ENCODE assay signal across 8 cellular contexts in the genomic region with DNA sequence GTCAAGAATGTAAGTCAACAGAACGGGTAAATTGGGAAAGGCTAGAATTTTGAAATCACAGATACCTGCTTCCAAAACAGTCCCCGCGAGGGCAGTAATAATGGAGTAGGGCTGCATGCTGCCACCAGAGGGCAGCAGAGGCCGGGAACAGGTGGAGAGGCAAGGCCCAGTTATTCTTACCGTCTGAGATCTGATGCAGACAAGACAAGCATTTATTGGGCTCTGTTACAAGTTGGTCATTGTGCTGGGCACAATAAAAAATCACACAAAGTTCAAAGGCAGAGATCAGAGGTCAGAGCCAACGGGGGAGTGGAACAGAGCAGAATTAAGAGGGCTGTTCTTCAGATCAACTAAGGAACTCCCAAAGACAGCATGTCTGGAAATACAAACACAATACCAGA. TPM values are rescaled to one million over a fixed set of nuclear protein-coding genes. Genes with fewer than 3 reads are reported as not detected.
DNase-seq lines count a peak whose midpoint lies in the region; ATAC-seq and TF ChIP-seq lines count a peak whose summit lies in the region.

No MANE protein-coding gene starts in this region.

- H3K4me1 ChIP-seq in PC-9 (replicated peaks; ENCODE audit: insufficient read depth) (peaks cover 4% of the 10 kb centered on the region; the same call in 1 of the 2 replicates), esophagus muscularis mucosa (peaks cover 0 to 4% (median 0%) of the 10 kb centered on the region in 4 donors)

- no peak for TF ChIP-seq EP300 in esophagus muscularis mucosa (IDR thresholded peaks at IDR 0.05)

- no peak overlapping the region for H2AFZ ChIP-seq in PC-9

- no peaks in the 10 kb centered on the region for H3K9me3 Mint-ChIP-seq in Calu3 (ENCODE audit: low read depth, unreplicated experiment)
- H3K9me3 Mint-ChIP-seq in activated T-cell treated with anti-CD3 and anti-CD28 coated beads, Interleukin-2, amount 50 U/mL, for 24 hours = no peaks in the 10 kb centered on the region
- H3K9me3 Mint-ChIP-seq in natural killer cell treated with Interleukin-12 subunit alpha and Interleukin-12 subunit beta and Interleukin-15 and Interleukin-18, amount 100 ng/mL, for 72 hours = no peaks in the 10 kb centered on the region
- no peaks in the 10 kb centered on the region for H3K9me3 Mint-ChIP-seq in stimulated activated naive B cell treated with anti-CD40 and anti-IgM and Interleukin-4, amounts not matched to agents 10 μg/mL and 1 μg/mL and 100 μg/mL, for 72 hours

- POLR2A ChIA-PET in PC-9 (lab: Charles Lee; ENCODE audit: unreplicated experiment) = interaction anchor here (0.7 kb wide), 1 partner anchor 10 kb away, joined by 4 read pairs; no protein-coding TSS in a partner anchor

- DNase-seq in Calu3 = peak; percentile 89
- DNase-seq in Jurkat, Clone E6-1 (ENCODE audit: low read depth, low spot score) = peak; percentile 75
- DNase-seq in PC-9 = peak; percentile 79 to 81
- peak; percentile 85 for DNase-seq in activated T-cell treated with anti-CD3 and anti-CD28 coated beads, Interleukin-2, amount 50 U/mL, for 24 hours
- DNase-seq in esophagus muscularis mucosa (ENCODE audit: extremely low spot score) = no peak
- DNase-seq in natural killer cell treated with Interleukin-12 subunit alpha and Interleukin-12 subunit beta and Interleukin-15 and Interleukin-18, amount 100 ng/mL, for 72 hours (ENCODE audit: low spot score) = peak; percentile 77
- DNase-seq in stimulated activated naive B cell treated with anti-CD40 and anti-IgM and Interleukin-4, amounts not matched to agents 10 μg/mL and 1 μg/mL and 100 μg/mL, for 72 hours = peak; percentile 54

- no peak overlapping the region for H3K4me3 ChIP-seq in Jurkat, Clone E6-1 (ENCODE audit: low read length)
- H3K4me3 ChIP-seq in PC-9 (no peak overlapping the region), esophagus muscularis mucosa (no peak overlapping the region)

- H3K27ac Mint-ChIP-seq in Calu3 (ENCODE audit: unreplicated experiment) = peak overlapping the region; percentile 24
- no peak overlapping the region for H3K27ac Mint-ChIP-seq in activated T-cell treated with anti-CD3 and anti-CD28 coated beads, Interleukin-2, amount 50 U/mL, for 24 hours
- H3K27ac Mint-ChIP-seq in natural killer cell treated with Interleukin-12 subunit alpha and Interleukin-12 subunit beta and Interleukin-15 and Interleukin-18, amount 100 ng/mL, for 72 hours = peak overlapping the region in 1 of 2 donors; percentile 3
- no peak overlapping the region for H3K27ac Mint-ChIP-seq in stimulated activated naive B cell treated with anti-CD40 and anti-IgM and Interleukin-4, amounts not matched to agents 10 μg/mL and 1 μg/mL and 100 μg/mL, for 72 hours

- H3K4me1 Mint-ChIP-seq in Calu3 (ENCODE audit: low read depth, unreplicated experiment) = peaks cover 11% of the 10 kb centered on the region
- peaks cover 8% of the 10 kb centered on the region for H3K4me1 Mint-ChIP-seq in activated T-cell treated with anti-CD3 and anti-CD28 coated beads, Interleukin-2, amount 50 U/mL, for 24 hours (ENCODE audit: low read depth)
- H3K4me1 Mint-ChIP-seq in natural killer cell treated with Interleukin-12 subunit alpha and Interleukin-12 subunit beta and Interleukin-15 and Interleukin-18, amount 100 ng/mL, for 72 hours (ENCODE audit: low read depth in 2 of 2) = peaks cover 5 to 7% of the 10 kb centered on the region in 2 donors
- H3K4me1 Mint-ChIP-seq in stimulated activated naive B cell treated with anti-CD40 and anti-IgM and Interleukin-4, amounts not matched to agents 10 μg/mL and 1 μg/mL and 100 μg/mL, for 72 hours = peaks cover 3 to 5% of the 10 kb centered on the region in 2 donors

- H3K4me3 Mint-ChIP-seq in Calu3 (ENCODE audit: low read depth, unreplicated experiment) = no peak overlapping the region
- H3K4me3 Mint-ChIP-seq in activated T-cell treated with anti-CD3 and anti-CD28 coated beads, Interleukin-2, amount 50 U/mL, for 24 hours = no peak overlapping the region
- no peak overlapping the region for H3K4me3 Mint-ChIP-seq in natural killer cell treated with Interleukin-12 subunit alpha and Interleukin-12 subunit beta and Interleukin-15 and Interleukin-18, amount 100 ng/mL, for 72 hours
- no peak overlapping the region for H3K4me3 Mint-ChIP-seq in stimulated activated naive B cell treated with anti-CD40 and anti-IgM and Interleukin-4, amounts not matched to agents 10 μg/mL and 1 μg/mL and 100 μg/mL, for 72 hours

- H3K27me3 Mint-ChIP-seq in Calu3 (ENCODE audit: unreplicated experiment) = no peaks in the 10 kb centered on the region
- no peaks in the 10 kb centered on the region for H3K27me3 Mint-ChIP-seq in activated T-cell treated with anti-CD3 and anti-CD28 coated beads, Interleukin-2, amount 50 U/mL, for 24 hours
- no peaks in the 10 kb centered on the region for H3K27me3 Mint-ChIP-seq in natural killer cell treated with Interleukin-12 subunit alpha and Interleukin-12 subunit beta and Interleukin-15 and Interleukin-18, amount 100 ng/mL, for 72 hours
- H3K27me3 Mint-ChIP-seq in stimulated activated naive B cell treated with anti-CD40 and anti-IgM and Interleukin-4, amounts not matched to agents 10 μg/mL and 1 μg/mL and 100 μg/mL, for 72 hours = no peaks in the 10 kb centered on the region

- H3K36me3 ChIP-seq in PC-9 (ENCODE audit: low read depth) (no peaks in the 10 kb centered on the region), esophagus muscularis mucosa (no peaks in the 10 kb centered on the region)

- ATAC-seq in GM21526 (IDR thresholded peaks at IDR 0.05; ENCODE audit: low FRiP score, unreplicated experiment) = peak; percentile 83
- ATAC-seq in natural killer cell treated with Interleukin-12 subunit alpha and Interleukin-12 subunit beta and Interleukin-15 and Interleukin-18, amount 100 ng/mL, for 72 hours = peak; percentile 89 to 90
- peak; percentile 95 to 99 for ATAC-seq in stimulated activated naive B cell treated with anti-CD40 and anti-IgM and Interleukin-4, amounts not matched to agents 10 μg/mL and 1 μg/mL and 100 μg/mL, for 72 hours (replicated peaks)

- H3K9me3 ChIP-seq in PC-9 (ENCODE audit: insufficient read depth, low read depth) (no peaks in the 10 kb centered on the region), esophagus muscularis mucosa (no peaks in the 10 kb centered on the region)

- H3K27ac ChIP-seq in PC-9 = no peak overlapping the region
- no peak overlapping the region for H3K27ac ChIP-seq in esophagus muscularis mucosa (replicated peaks in 1 of 4)

- H3K9me2 ChIP-seq in PC-9 (ENCODE audit: insufficient read depth) = no peaks in the 10 kb centered on the region

- CTCF ChIA-PET in Calu3 (lab: Charles Lee) (interaction anchor here (0.8 to 1.5 kb wide), 6 partner anchors 9 to 153 kb away, joined by 3 to 5 read pairs (median 4); partner anchors contain the start of gene MLKL), PC-9 (lab: Charles Lee) (interaction anchor here (1.2 kb wide), 1 partner anchor 153 kb away, joined by 6 read pairs; no protein-coding TSS in a partner anchor)

- TF ChIP-seq POLR2A in esophagus muscularis mucosa (IDR thresholded peaks at IDR 0.05; ENCODE audit: low read depth) = no peak

- H3K79me2 ChIP-seq in PC-9 (ENCODE audit: low read depth) = no peaks in the 10 kb centered on the region

- WGBS in esophagus muscularis mucosa = 2% methylated on average over 6 of the region's 6 CpGs

- intact Hi-C loops in Calu3 (cut with micrococcal nuclease; ENCODE audit: unreplicated experiment) (loop anchor here (1.0 to 2.0 kb wide), 3 partner anchors 65 to 153 kb away; partner anchors contain the start of gene FA2H), PC-9 (cut with micrococcal nuclease; ENCODE audit: unreplicated experiment) (loop anchor here (1.0 to 10.0 kb wide), 5 partner anchors 33 to 478 kb away; partner anchors contain the start of gene ZNRF1), esophagus muscularis mucosa (cut with DNase I) (loop anchor here (2.0 to 5.0 kb wide), 2 partner anchors 103 to 153 kb away; no protein-coding TSS in a partner anchor)

- no peaks in the 10 kb centered on the region for H3F3A ChIP-seq in PC-9 (ENCODE audit: insufficient read depth, low read depth)

- H3K27me3 ChIP-seq in PC-9 (ENCODE audit: insufficient read depth, low read depth) (no peaks in the 10 kb centered on the region), esophagus muscularis mucosa (no peaks in the 10 kb centered on the region)

- H3K36me3 Mint-ChIP-seq in Calu3 (ENCODE audit: insufficient read depth, unreplicated experiment) = peaks cover 16% of the 10 kb centered on the region
- H3K36me3 Mint-ChIP-seq in activated T-cell treated with anti-CD3 and anti-CD28 coated beads, Interleukin-2, amount 50 U/mL, for 24 hours (ENCODE audit: low read depth) = no peaks in the 10 kb centered on the region
- H3K36me3 Mint-ChIP-seq in natural killer cell treated with Interleukin-12 subunit alpha and Interleukin-12 subunit beta and Interleukin-15 and Interleukin-18, amount 100 ng/mL, for 72 hours = no peaks in the 10 kb centered on the region
- H3K36me3 Mint-ChIP-seq in stimulated activated naive B cell treated with anti-CD40 and anti-IgM and Interleukin-4, amounts not matched to agents 10 μg/mL and 1 μg/mL and 100 μg/mL, for 72 hours = no peaks in the 10 kb centered on the region

- peak; percentile 97 for TF ChIP-seq CTCF in Calu3 (IDR thresholded peaks at IDR 0.05; ENCODE audit: unreplicated experiment)
- peak; percentile 98 for TF ChIP-seq CTCF in PC-9 (conservative IDR thresholded peaks at IDR 0.05)
- peak in 2 of 3 experiments; percentile 95 for TF ChIP-seq CTCF in esophagus muscularis mucosa (IDR thresholded peaks at IDR 0.05)

- H4K20me1 ChIP-seq in PC-9 (ENCODE audit: insufficient read depth) = no peaks in the 10 kb centered on the region

- BruUV-seq in Calu3 (replicated peaks; lab: Mats Ljungman, UMichigan) (no TSS peak), PC-9 (replicated peaks; lab: Mats Ljungman, UMichigan) (no TSS peak)

- no peak overlapping the region for H3K4me2 ChIP-seq in PC-9

RNA-seq across cellular contexts. Expression of gene MLKL, which starts 8.8 kb away (rescaled TPM):
- total RNA-seq in Calu3 (2022) (38.8 and 46.1 TPM in 2 replicates), PC-9 (2021) (6.8 and 11.2 TPM in 2 replicates), esophagus muscularis mucosa (10 to 100 TPM in 1 of 4 donors, 1 to 10 TPM in 3; 5.8 to 19.9 (median 7.3) TPM)
- 21.2 TPM for polyA plus RNA-seq in Jurkat, Clone E6-1 (2012; ENCODE audit: insufficient read depth, insufficient read length)
- 10 to 100 TPM; 17.1 to 23.5 TPM for total RNA-seq in natural killer cell treated with Interleukin-12 subunit alpha and Interleukin-12 subunit beta and Interleukin-15 and Interleukin-18, amount 100 ng/mL, for 72 hours

RNA-seq across cellular contexts. Expression of gene RFWD3, which starts 42.8 kb away (rescaled TPM):
- 107 and 109 TPM in 2 replicates for total RNA-seq in Calu3 (2022)
- 51.7 TPM for polyA plus RNA-seq in Jurkat, Clone E6-1 (2012; ENCODE audit: insufficient read depth, insufficient read length)
- total RNA-seq in PC-9 (2021) = 49.5 and 58.0 TPM in 2 replicates
- 10 to 100 TPM in 2 of 4 donors, 1 to 10 TPM in 2; 6.8 to 13.3 (median 10.1) TPM for total RNA-seq in esophagus muscularis mucosa
- 100 to 1,000 TPM in 1 of 2 donors, 10 to 100 TPM in 1; 76.7 to 148 TPM for total RNA-seq in natural killer cell treated with Interleukin-12 subunit alpha and Interleukin-12 subunit beta and Interleukin-15 and Interleukin-18, amount 100 ng/mL, for 72 hours
